Comparison of ENCODE assay signal across 9 cellular contexts in genomic region chr2:174025271-174026121, GRCh38.
DNase-seq lines count a peak whose midpoint lies in the region; ATAC-seq, FAIRE-seq and TF ChIP-seq lines count a peak whose summit lies in the region.
"Had no signal": no experiment of that assay in that cellular context is flagged by ENCODE, and none has a peak within 500 bp of the region (broad histone marks: within the 10 kb centered on the region; RNA-seq: fewer than 3 reads in every experiment).

No MANE protein-coding gene starts in this region.

- peak overlapping the region; percentile 98 for H3K27ac ChIP-seq in SK-N-MC
- peak overlapping the region in 3 of 4 donors; percentile 76 to 86 (median 81) for H3K27ac ChIP-seq in gastroesophageal sphincter

- no peaks in the 10 kb centered on the region for H3K9me3 Mint-ChIP-seq in Caco-2 (ENCODE audit: unreplicated experiment)

- H3K9me3 ChIP-seq in Caco-2 (no peaks in the 10 kb centered on the region), SK-N-MC (ENCODE audit: low read depth, low read length) (no peaks in the 10 kb centered on the region), gastroesophageal sphincter (no peaks in the 10 kb centered on the region)

- peak; percentile 88 for ATAC-seq in gastroesophageal sphincter

- H3K27ac Mint-ChIP-seq in Caco-2 (ENCODE audit: unreplicated experiment) = peak overlapping the region; percentile 92

- H3K4me3 ChIP-seq in Caco-2 (ENCODE audit: low read depth, low read length) (no peak overlapping the region), SK-N-MC (peak overlapping the region; percentile 81), gastroesophageal sphincter (peak overlapping the region in 1 of 2 donors; percentile 9)

- H3K4me1 ChIP-seq in Caco-2 = peaks cover 62% of the 10 kb centered on the region
- H3K4me1 ChIP-seq in gastroesophageal sphincter = peaks cover 0 to 34% (median 14%) of the 10 kb centered on the region in 3 donors

- WGBS in gastroesophageal sphincter (ENCODE audit: low coverage in 1 of 2), 2 donors = 34 to 43% methylated on average over 1 to 11 of the region's 47 CpGs

- CTCF ChIA-PET in Caco-2 (lab: Charles Lee) = no interaction called here

- BruUV-seq in Caco-2 (replicated peaks; lab: Mats Ljungman, UMichigan) = TSS peak; percentile 56

- peaks cover 12% of the 10 kb centered on the region for H3K36me3 Mint-ChIP-seq in Caco-2 (ENCODE audit: insufficient read depth, unreplicated experiment)

- DNase-seq in Caco-2 = no peak
- DNase-seq in SK-N-MC (ENCODE audit: low read depth, low spot score) = peak; percentile 88
- peak; percentile 53 for DNase-seq in pons (ENCODE audit: low spot score)
- DNase-seq in GM12891 (ENCODE audit: insufficient read length, low spot score) = no peak
- no peak for DNase-seq in iPS-NIHi7 (ENCODE audit: extremely low spot score)
- DNase-seq in NCI-H69 (lab: John Stamatoyannopoulos, UW) = no peak
- no peak for DNase-seq in activated CD4-positive, alpha-beta T cell treated with anti-CD3 and anti-CD28 coated beads, Interleukin-2, amount 50 U/mL, for 48 hours
- DNase-seq: effector CD4-positive, alpha-beta T cell had no signal

- peaks cover 58% of the 10 kb centered on the region for H3K4me1 Mint-ChIP-seq in Caco-2 (ENCODE audit: low read depth, unreplicated experiment)

- H3K36me3 ChIP-seq in Caco-2 (ENCODE audit: control insufficient read depth, insufficient read depth, low read length) (no peaks in the 10 kb centered on the region), SK-N-MC (ENCODE audit: insufficient read depth, low read length) (no peaks in the 10 kb centered on the region), gastroesophageal sphincter (no peaks in the 10 kb centered on the region)

- TF ChIP-seq POLR2A in gastroesophageal sphincter (IDR thresholded peaks at IDR 0.05) (peak; percentile 29 to 38), GM12891 (IDR thresholded peaks at IDR 0.05; ENCODE audit: low read depth, low read length) (no peak)

- no peak for TF ChIP-seq CTCF in Caco-2 (IDR thresholded peaks at IDR 0.05; ENCODE audit: insufficient read depth in 1 of 2, low read depth in 1 of 2, low read length in 1 of 2, severe bottlenecking in 1 of 2, unreplicated experiment in 1 of 2)
- TF ChIP-seq CTCF in gastroesophageal sphincter (IDR thresholded peaks at IDR 0.05) = no peak

- no peak for FAIRE-seq in GM12891 (lab: Jason Lieb, UNC)

- peak overlapping the region; percentile 62 for H3K9ac ChIP-seq in SK-N-MC (ENCODE audit: insufficient read length)

- peak overlapping the region; percentile 68 for H3K4me3 Mint-ChIP-seq in Caco-2 (ENCODE audit: unreplicated experiment)

- no peaks in the 10 kb centered on the region for H3K27me3 Mint-ChIP-seq in Caco-2 (ENCODE audit: insufficient read depth, unreplicated experiment)

- H3K27me3 ChIP-seq in Caco-2 (replicated peaks; ENCODE audit: control insufficient read depth, insufficient read depth, low read length) (no peaks in the 10 kb centered on the region), gastroesophageal sphincter (no peaks in the 10 kb centered on the region)

- TF ChIP-seq EP300 in gastroesophageal sphincter (IDR thresholded peaks at IDR 0.05) = no peak

- intact Hi-C loops in Caco-2 (cut with micrococcal nuclease; ENCODE audit: unreplicated experiment) = loop anchor here (1.0 kb wide), 2 partner anchors 15 to 17 kb away; no protein-coding TSS in a partner anchor

- POLR2A ChIA-PET in Caco-2 (lab: Charles Lee) = interaction anchor here (0.8 to 1.3 kb wide), 3 partner anchors 19 to 61 kb away, joined by 3 to 5 read pairs (median 3); no protein-coding TSS in a partner anchor

TF ChIP-seq in GM12891, 5 proteins besides CTCF, POLR2A, EP300 and RAD21:
- TF ChIP-seq POLR2AphosphoS5 (IDR thresholded peaks at IDR 0.05; ENCODE audit: low read depth, low read length) = no peak
- TF ChIP-seq POU2F2 (IDR thresholded peaks at IDR 0.05; ENCODE audit: low read depth, low read length) = no peak

Comparison
In these comparisons a context has a peak if more than half of its experiments do, and no peak if none do; other contexts are left out.
1. DNase-seq: peak in SK-N-MC (single experiment) and pons (single experiment); none in Caco-2 (0 of 2), GM12891 (single experiment), iPS-NIHi7 (single experiment), NCI-H69 (single experiment) and activated CD4-positive, alpha-beta T cell treated with anti-CD3 and anti-CD28 coated beads, Interleukin-2, amount 50 U/mL, for 48 hours (0 of 2).